In the genomic region with DNA sequence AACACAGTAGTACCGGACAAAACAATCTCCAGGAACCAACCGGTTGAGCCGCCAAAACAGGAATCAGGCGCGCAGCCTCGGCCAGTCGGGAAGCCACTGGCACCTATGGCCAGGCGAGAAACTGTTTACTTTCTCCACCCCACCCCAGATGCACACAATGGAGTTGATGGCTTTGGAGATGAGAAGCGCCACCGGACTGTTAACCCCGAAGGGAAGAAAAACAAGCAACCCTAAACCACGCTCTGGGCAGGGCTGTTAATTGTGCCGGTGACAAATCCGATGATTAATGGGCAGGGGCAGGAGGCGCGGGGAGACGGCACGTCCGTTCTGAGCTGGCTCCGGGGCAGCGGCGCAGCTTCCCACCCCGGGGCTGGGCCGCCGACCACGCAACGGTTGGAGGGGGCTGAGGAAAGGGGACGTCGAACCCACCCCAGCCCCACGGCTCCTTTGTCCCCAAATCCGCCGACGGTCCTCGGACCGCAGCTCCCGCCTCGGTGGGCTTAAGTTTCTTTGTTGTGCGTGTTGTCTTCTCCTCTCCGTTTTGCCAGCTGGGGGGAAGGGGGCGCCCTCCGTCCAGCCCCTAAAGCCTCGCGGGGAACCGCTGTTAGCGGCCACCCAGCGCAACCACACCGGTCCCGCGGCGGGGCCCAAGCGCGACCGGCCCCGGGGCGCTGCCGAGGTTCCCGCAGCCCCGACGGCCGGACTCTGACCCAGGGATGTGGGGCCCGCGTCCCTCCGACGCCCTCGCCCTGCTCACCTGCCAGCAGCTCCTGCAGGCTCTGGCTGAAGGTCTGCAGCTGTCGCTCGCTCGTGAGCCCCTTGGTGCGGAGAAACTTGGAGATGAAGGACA, we compare ENCODE assay signal across 8 cellular contexts. TPM values are rescaled to one million over a fixed set of nuclear protein-coding genes. Genes with fewer than 3 reads are reported as not detected.
DNase-seq lines count a peak whose midpoint lies in the region; ATAC-seq, FAIRE-seq and TF ChIP-seq lines count a peak whose summit lies in the region.

No MANE protein-coding gene starts in this region.

- peak overlapping the region; percentile 40 for H3K56ac ChIP-seq in H1 (replicated peaks; ENCODE audit: insufficient read length, low read depth, low read length)

- no peak overlapping the region for H2AK5ac ChIP-seq in H1 (ENCODE audit: low read depth, low read length)

- no peaks in the 10 kb centered on the region; the same call in 1 of the 2 replicates for H3K23me2 ChIP-seq in H1 (ENCODE audit: low read depth, low read length)

- peak overlapping the region; percentile 64 for H3K18ac ChIP-seq in H1 (ENCODE audit: extremely low read depth, low read length)

- WGBS in H1 (ENCODE audit: extremely low coverage in 1 of 2, insufficient coverage in 1 of 2, insufficient read length in 1 of 2, insufficient replicate concordance in 2 of 2, low coverage in 1 of 2, low lambda C conversion rate in 2 of 2, missing lambda C conversion rate in 1 of 2), 2 experiments = 2% methylated on average over 57 of the region's 69 CpGs; no CpG with 5 or more reads in 1 of the 2 experiments

- peaks cover 2 to 8% (median 3%) of the 10 kb centered on the region in 4 experiments; a peak in 4 of 7 replicates for H3K4me1 ChIP-seq in H1 (replicated peaks in 1 of 4; ENCODE audit: control insufficient read depth in 3 of 4, insufficient read depth in 4 of 4, low read length in 3 of 4)

- H3K27ac Mint-ChIP-seq in activated CD8-positive, alpha-beta T cell treated with anti-CD3 and anti-CD28 coated beads, Interleukin-2, amount 10 ng/mL, durations not matched to agents 7 days and 5 days = peak overlapping the region; percentile 99

- H3K27me3 ChIP-seq in H7 (ENCODE audit: control insufficient read depth, insufficient read depth, low read length) = no peaks in the 10 kb centered on the region
- H3K27me3 ChIP-seq in H1 (replicated peaks in 1 of 4; ENCODE audit: control insufficient read depth in 3 of 4, extremely low read depth in 1 of 4, insufficient read depth in 3 of 4, low read length in 3 of 4) = no peaks in the 10 kb centered on the region

- no peak overlapping the region; the same call in 1 of the 2 replicates for H2BK12ac ChIP-seq in H1 (ENCODE audit: low read depth, low read length)

- H3K27ac ChIP-seq in H1 (ENCODE audit: low read depth, low read length) = peak overlapping the region; percentile 88

- CTCF ChIA-PET in activated CD8-positive, alpha-beta T cell treated with anti-CD3 and anti-CD28 coated beads, Interleukin-2, amount 10 ng/mL, durations not matched to agents 7 days and 5 days (lab: Charles Lee) = interaction anchor here (0.8 to 5.5 kb wide), 30 partner anchors 8 to 763 kb away, joined by 3 to 48 read pairs (median 5); no protein-coding TSS in a partner anchor
- CTCF ChIA-PET in H1 (lab: Charles Lee; ENCODE audit: partially characterized antibody) = interaction anchor here (0.6 to 1.7 kb wide), 16 partner anchors 8 to 763 kb away, joined by 3 to 8 read pairs (median 3); no protein-coding TSS in a partner anchor

- TF ChIP-seq RAD21 in H1 (IDR thresholded peaks at IDR 0.05 in 1 of 2, conservative IDR thresholded peaks at IDR 0.05 in 1 of 2; ENCODE audit: low read depth in 2 of 2, low read length in 2 of 2) = peak in 1 of 2 experiments; percentile 8; a peak in 2 of 4 replicates

- no peak overlapping the region for H2BK120ac ChIP-seq in H1 (replicated peaks; ENCODE audit: low read depth, low read length)

- no peak overlapping the region for H3K14ac ChIP-seq in H1 (ENCODE audit: insufficient read length)

- H2BK20ac ChIP-seq in H1 (ENCODE audit: low read length) = no peak overlapping the region

- peak overlapping the region; percentile 67 for H2BK5ac ChIP-seq in H1 (ENCODE audit: low read depth, low read length)

- peaks cover 14 to 15% of the 10 kb centered on the region in 2 experiments for H4K20me1 ChIP-seq in H1 (replicated peaks in 1 of 2; ENCODE audit: control insufficient read depth in 1 of 2, insufficient read depth in 2 of 2, low read length in 2 of 2)

- no peak overlapping the region for H3K23ac ChIP-seq in H1 (ENCODE audit: insufficient read length)

- H3K4me3 ChIP-seq in H7 (ENCODE audit: insufficient read depth, low read depth, low read length) (peak overlapping the region; percentile 96), H1 (ENCODE audit: extremely low read depth in 1 of 4, insufficient read depth in 2 of 4, low read depth in 3 of 4, low read length in 4 of 4) (peak overlapping the region; percentile 86 to 93 (median 88))

- no peak for FAIRE-seq in H1 (lab: Jason Lieb, UNC)

- H3K4me1 Mint-ChIP-seq in activated CD8-positive, alpha-beta T cell treated with anti-CD3 and anti-CD28 coated beads, Interleukin-2, amount 10 ng/mL, durations not matched to agents 7 days and 5 days (ENCODE audit: low read depth) = peaks cover 22% of the 10 kb centered on the region

- H3K4me3 Mint-ChIP-seq in activated CD8-positive, alpha-beta T cell treated with anti-CD3 and anti-CD28 coated beads, Interleukin-2, amount 10 ng/mL, durations not matched to agents 7 days and 5 days = peak overlapping the region; percentile 100

- no peak for TF ChIP-seq EP300 in H1 (IDR thresholded peaks at IDR 0.05; ENCODE audit: borderline replicate concordance in 1 of 2, low read depth in 2 of 2, low read length in 2 of 2)

- H4K5ac ChIP-seq in H1 (ENCODE audit: insufficient read length, low read depth, low read length) = peak overlapping the region; percentile 25

- peaks cover 75% of the 10 kb centered on the region for H3K36me3 Mint-ChIP-seq in activated CD8-positive, alpha-beta T cell treated with anti-CD3 and anti-CD28 coated beads, Interleukin-2, amount 10 ng/mL, durations not matched to agents 7 days and 5 days (ENCODE audit: low read depth)

- H4K8ac ChIP-seq in H1 (ENCODE audit: extremely low read depth, insufficient read depth, low read length) = peak overlapping the region; percentile 93; the same call in 1 of the 2 replicates

- no peaks in the 10 kb centered on the region for H3K9me3 ChIP-seq in H1 (ENCODE audit: insufficient read depth in 2 of 2, low read depth in 1 of 2, low read length in 1 of 2)

- POLR2A ChIA-PET in activated CD8-positive, alpha-beta T cell treated with anti-CD3 and anti-CD28 coated beads, Interleukin-2, amount 10 ng/mL, durations not matched to agents 7 days and 5 days (lab: Charles Lee) = interaction anchor here (0.6 to 9.3 kb wide), 83 partner anchors 10 to 785 kb away, joined by 3 to 293 read pairs (median 6); partner anchors contain the start of gene EEA1
- POLR2A ChIA-PET in H1 (lab: Charles Lee; ENCODE audit: partially characterized antibody) = interaction anchor here (0.7 to 4.8 kb wide), 58 partner anchors 10 to 1226 kb away, joined by 3 to 119 read pairs (median 4); no protein-coding TSS in a partner anchor

- TF ChIP-seq POLR2A in H1 (IDR thresholded peaks at IDR 0.05; ENCODE audit: control extremely low read depth in 1 of 2, low read depth in 2 of 2, low read length in 2 of 2) = peak in 1 of 2 experiments; percentile 58; a peak in 2 of 3 replicates

- no peak overlapping the region for H2AFZ ChIP-seq in H1 (ENCODE audit: low read length)

- H3K4me2 ChIP-seq in H1 (ENCODE audit: insufficient read depth in 1 of 2, low read depth in 2 of 2, low read length in 2 of 2) = peak overlapping the region; percentile 50 to 70

- H3K27me3 Mint-ChIP-seq in activated CD8-positive, alpha-beta T cell treated with anti-CD3 and anti-CD28 coated beads, Interleukin-2, amount 10 ng/mL, durations not matched to agents 7 days and 5 days (ENCODE audit: low read depth) = no peaks in the 10 kb centered on the region

- no peak overlapping the region for H2BK15ac ChIP-seq in H1 (ENCODE audit: low read length)

- no peak for TF ChIP-seq CTCF in H1 (IDR thresholded peaks at IDR 0.05; ENCODE audit: control extremely low read depth in 1 of 3, insufficient read depth in 1 of 3, low read depth in 1 of 3, low read length in 3 of 3)

- peak overlapping the region; percentile 57 for H4K91ac ChIP-seq in H1 (replicated peaks; ENCODE audit: insufficient read length, low read length)

- no peaks in the 10 kb centered on the region for H3K9me3 Mint-ChIP-seq in activated CD8-positive, alpha-beta T cell treated with anti-CD3 and anti-CD28 coated beads, Interleukin-2, amount 10 ng/mL, durations not matched to agents 7 days and 5 days (ENCODE audit: insufficient read depth)

- H3K36me3 ChIP-seq in H7 (replicated peaks; ENCODE audit: control insufficient read depth, insufficient read depth, low read length) = peaks cover 8% of the 10 kb centered on the region
- peaks cover 0 to 32% (median 2%) of the 10 kb centered on the region in 4 experiments; a peak in 3 of 8 replicates for H3K36me3 ChIP-seq in H1 (ENCODE audit: control insufficient read depth in 2 of 4, insufficient read depth in 4 of 4, low read length in 3 of 4)

- peak; percentile 1 for ATAC-seq in activated CD8-positive, alpha-beta T cell treated with anti-CD3 and anti-CD28 coated beads, Interleukin-2, amount 10 ng/mL, durations not matched to agents 7 days and 5 days
- no peak for ATAC-seq in HG03095 (IDR thresholded peaks at IDR 0.05; ENCODE audit: unreplicated experiment)

- H3K79me1 ChIP-seq in H1 (ENCODE audit: low read depth, low read length) = no peaks in the 10 kb centered on the region

- peak overlapping the region; percentile 84 to 98 (median 89) for H3K9ac ChIP-seq in H1 (replicated peaks in 1 of 4; ENCODE audit: extremely low read depth in 1 of 4, low read depth in 3 of 4, low read length in 3 of 4)

- DNase-seq in COLO668 (lab: John Stamatoyannopoulos, UW; ENCODE audit: unreplicated experiment) = peak; percentile 93
- DNase-seq in H7 = peak; percentile 45
- peak; percentile 34 for DNase-seq in NCI-H510A (lab: John Stamatoyannopoulos, UW)
- peak; percentile 56 for DNase-seq in activated CD8-positive, alpha-beta T cell treated with anti-CD3 and anti-CD28 coated beads, Interleukin-2, amount 10 ng/mL, durations not matched to agents 7 days and 5 days
- DNase-seq in H1 (ENCODE audit: low read depth in 1 of 2, low spot score in 2 of 2) = peak in 1 of 2 experiments; percentile 56
- DNase-seq in midbrain (lab: John Stamatoyannopoulos, UW) = peak; percentile 64
- peak; percentile 30 to 42 for DNase-seq in stimulated activated CD8-positive, alpha-beta memory T cell treated with anti-CD3 and anti-CD28 coated beads, Interleukin-15, amount 100 ng/mL, for 4 hours (ENCODE audit: low read depth in 2 of 2)

- peaks cover 12 to 55% of the 10 kb centered on the region in 2 experiments for H3K79me2 ChIP-seq in H1 (ENCODE audit: control insufficient read depth in 1 of 2, insufficient read depth in 2 of 2, low read length in 2 of 2)

- no peak overlapping the region for H3K4ac ChIP-seq in H1 (replicated peaks; ENCODE audit: insufficient read length, low read depth, low read length)

RNA-seq across cellular contexts. Expression of gene BTG1, which starts 0.8 kb away (rescaled TPM):
- 4.6 and 5.1 TPM in 2 replicates for total RNA-seq in H7 (2014; rRNA removed; shearing (Covaris generic))
- total RNA-seq in activated CD8-positive, alpha-beta T cell treated with anti-CD3 and anti-CD28 coated beads, Interleukin-2, amount 10 ng/mL, durations not matched to agents 7 days and 5 days = 100 to 1,000 TPM; 113 to 118 TPM
- 31.6 and 32.7 TPM in 2 replicates for total RNA-seq in H1 (2021; fragmentation: NEBNext Ultra II Directional; extraction: Animal tissue kit (Norgen Biotek cat#: 25700))
- polyA plus RNA-seq in H1 (2011; rRNA removed) = 12.6 and 17.1 TPM in 2 replicates
- 9.2 TPM for polyA plus RNA-seq in H1 (2011; cell fraction: cytosol; rRNA removed)
- 19.1 TPM for polyA plus RNA-seq in H1 (2011; cell fraction: nucleus; rRNA removed)
- 13.3 to 26.4 TPM (median 23.4 TPM) in 4 replicates for polyA plus RNA-seq in H1 (2012, experiment 1 of 2)
- 4.8 TPM for polyA plus RNA-seq in H1 (2012, experiment 2 of 2)
- 13.8 TPM for polyA plus RNA-seq in H1 (2013, experiment 1 of 2)
- polyA plus RNA-seq in H1 (2013, experiment 2 of 2) = 13.5 TPM
- 46.7 and 47.2 TPM in 2 replicates for polyA minus RNA-seq in H1 (2011; rRNA and poly(A)+ RNA removed)
- polyA minus RNA-seq in H1 (2011; cell fraction: cytosol; rRNA and poly(A)+ RNA removed) = 21.7 TPM
- polyA minus RNA-seq in H1 (2011; cell fraction: nucleus; rRNA and poly(A)+ RNA removed) = 48.2 TPM
